ENCODE assay signal across 8 cellular contexts in genomic region chr10:81182296-81182695, GRCh38.
"Had no signal": no experiment of that assay in that cellular context is flagged by ENCODE, and none has a peak within 500 bp of the region (broad histone marks: within the 10 kb centered on the region; RNA-seq: fewer than 3 reads in every experiment).

No MANE protein-coding gene starts in this region.

- H2AFZ ChIP-seq: GM23338 had no signal

- FAIRE-seq: H1, H54, HTR-8/SVneo, K562 had no signal

- H3K4me2 ChIP-seq: GM23338 had no signal

- DNase-seq: H9, HCEC 1CT, IMR-90 had no signal

- H3K4me3 ChIP-seq: GM23338, K562 had no signal

- ATAC-seq: GM23338, K562 had no signal
